8 cellular contexts compared by ENCODE assay signal in the genomic region with DNA sequence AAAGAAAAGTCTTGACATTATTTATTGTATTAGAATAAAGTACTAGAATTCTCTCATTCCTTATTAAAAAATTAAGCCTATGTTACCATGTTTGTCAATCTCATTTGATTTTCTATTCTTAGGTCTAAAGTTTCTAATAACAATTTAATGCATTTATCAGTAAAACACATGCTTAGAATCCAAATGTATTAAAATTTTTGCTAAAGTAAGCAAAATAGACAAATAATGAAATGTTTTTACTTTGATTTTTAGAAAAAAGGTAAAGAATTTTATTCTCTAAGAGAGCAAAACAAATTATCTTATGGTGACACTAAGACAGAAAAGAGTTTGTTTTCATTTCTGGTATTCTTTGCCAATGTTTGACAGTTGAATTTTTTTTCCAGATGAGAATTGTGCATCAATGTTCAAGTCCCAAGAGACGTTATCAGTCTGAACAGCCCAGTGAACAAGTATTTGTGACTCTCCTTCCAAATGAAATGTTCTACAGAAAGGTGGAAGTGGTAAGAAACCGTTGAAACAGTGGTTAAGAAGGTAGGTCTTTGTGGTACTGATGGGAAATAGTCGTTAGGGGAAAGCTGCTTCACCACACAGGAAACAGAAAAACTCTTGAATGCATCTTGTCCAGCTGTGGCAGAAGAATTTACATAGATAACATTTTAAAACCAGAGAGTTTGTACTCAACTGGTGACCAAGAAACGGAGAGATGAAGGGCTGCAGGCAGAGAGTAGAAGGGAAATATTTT.
DNase-seq lines count a peak whose midpoint lies in the region; ATAC-seq lines count a peak whose summit lies in the region.

No MANE protein-coding gene starts in this region.

- POLR2A ChIA-PET in activated CD4-positive, alpha-beta memory T cell treated with anti-CD3 and anti-CD28 coated beads, Interleukin-2, amount 10 ng/mL, durations not matched to agents 7 days and 5 days (lab: Charles Lee): interaction anchor here (0.8 to 1.7 kb wide), 16 partner anchors 20 to 521 kb away, joined by 3 to 69 read pairs (median 4); no protein-coding TSS in a partner anchor

- no peaks in the 10 kb centered on the region for H3K27me3 ChIP-seq in CD4-positive, CD25-positive, alpha-beta regulatory T cell (ENCODE audit: control insufficient read depth, insufficient read depth, low read length)

- peak overlapping the region; percentile 13 to 49 (median 46) for H3K4me3 Mint-ChIP-seq in CD4-positive, CD25-positive, alpha-beta regulatory T cell
- peak overlapping the region; percentile 25 for H3K4me3 Mint-ChIP-seq in activated CD4-positive, alpha-beta memory T cell treated with anti-CD3 and anti-CD28 coated beads, Interleukin-2, amount 10 ng/mL, durations not matched to agents 7 days and 5 days

- peaks cover 14 to 32% (median 26%) of the 10 kb centered on the region in 4 donors for H3K4me1 Mint-ChIP-seq in CD4-positive, CD25-positive, alpha-beta regulatory T cell
- peaks cover 43% of the 10 kb centered on the region for H3K4me1 Mint-ChIP-seq in activated CD4-positive, alpha-beta memory T cell treated with anti-CD3 and anti-CD28 coated beads, Interleukin-2, amount 10 ng/mL, durations not matched to agents 7 days and 5 days

- no peaks in the 10 kb centered on the region for H3K36me3 ChIP-seq in CD4-positive, CD25-positive, alpha-beta regulatory T cell (ENCODE audit: control insufficient read depth, insufficient read depth, low read length)

- H3K9me3 Mint-ChIP-seq in CD4-positive, CD25-positive, alpha-beta regulatory T cell: no peaks in the 10 kb centered on the region
- H3K9me3 Mint-ChIP-seq in activated CD4-positive, alpha-beta memory T cell treated with anti-CD3 and anti-CD28 coated beads, Interleukin-2, amount 10 ng/mL, durations not matched to agents 7 days and 5 days: peaks cover 31% of the 10 kb centered on the region

- CTCF ChIA-PET in activated CD4-positive, alpha-beta memory T cell treated with anti-CD3 and anti-CD28 coated beads, Interleukin-2, amount 10 ng/mL, durations not matched to agents 7 days and 5 days (lab: Charles Lee): interaction anchor here (0.8 to 1.3 kb wide), 4 partner anchors 72 to 108 kb away, joined by 3 to 11 read pairs (median 4); no protein-coding TSS in a partner anchor

- no peaks in the 10 kb centered on the region for H3K36me3 Mint-ChIP-seq in CD4-positive, CD25-positive, alpha-beta regulatory T cell
- peaks cover 55% of the 10 kb centered on the region for H3K36me3 Mint-ChIP-seq in activated CD4-positive, alpha-beta memory T cell treated with anti-CD3 and anti-CD28 coated beads, Interleukin-2, amount 10 ng/mL, durations not matched to agents 7 days and 5 days (ENCODE audit: low read depth)

- H3K9me3 ChIP-seq in CD4-positive, CD25-positive, alpha-beta regulatory T cell (ENCODE audit: control insufficient read depth in 2 of 2, low read length in 2 of 2): no peaks in the 10 kb centered on the region

- no peaks in the 10 kb centered on the region for H3K27me3 Mint-ChIP-seq in CD4-positive, CD25-positive, alpha-beta regulatory T cell
- no peaks in the 10 kb centered on the region for H3K27me3 Mint-ChIP-seq in activated CD4-positive, alpha-beta memory T cell treated with anti-CD3 and anti-CD28 coated beads, Interleukin-2, amount 10 ng/mL, durations not matched to agents 7 days and 5 days

- H3K4me3 ChIP-seq in CD4-positive, CD25-positive, alpha-beta regulatory T cell (ENCODE audit: low read depth, low read length): peak overlapping the region; percentile 62

- peak; percentile 67 to 69 for ATAC-seq in CD4-positive, CD25-positive, alpha-beta regulatory T cell (ENCODE audit: low read depth in 2 of 2)
- ATAC-seq in GM19395 (IDR thresholded peaks at IDR 0.05; ENCODE audit: unreplicated experiment) (peak; percentile 100), HG03432 (IDR thresholded peaks at IDR 0.05; ENCODE audit: unreplicated experiment) (peak; percentile 99)

- H3K4me1 ChIP-seq in CD4-positive, CD25-positive, alpha-beta regulatory T cell (ENCODE audit: control insufficient read depth, insufficient read depth, low read length, poor library complexity, severe bottlenecking): peaks cover 18% of the 10 kb centered on the region

- H3K27ac Mint-ChIP-seq in CD4-positive, CD25-positive, alpha-beta regulatory T cell: peak overlapping the region in 2 of 3 donors; percentile 10 to 94
- peak overlapping the region; percentile 90 for H3K27ac Mint-ChIP-seq in activated CD4-positive, alpha-beta memory T cell treated with anti-CD3 and anti-CD28 coated beads, Interleukin-2, amount 10 ng/mL, durations not matched to agents 7 days and 5 days

- DNase-seq in CD4-positive, CD25-positive, alpha-beta regulatory T cell: peak in 2 of 3 donors; percentile 11 to 86
- peak; percentile 54 for DNase-seq in activated CD4-positive, alpha-beta memory T cell treated with anti-CD3 and anti-CD28 coated beads, Interleukin-2, amount 10 ng/mL, durations not matched to agents 7 days and 5 days
- no peak for DNase-seq in D341Med (ENCODE audit: low spot score)
- DNase-seq in activated effector memory CD4-positive, alpha-beta T cell treated with Interleukin-2 at 50 U/mL for 16 hours: no peak
- no peak for DNase-seq in AG20443 (ENCODE audit: low spot score)
- DNase-seq in activated CD4-positive, alpha-beta T cell treated with anti-CD3 and anti-CD28 coated beads for 4 hours: no peak

- H3K27ac ChIP-seq in CD4-positive, CD25-positive, alpha-beta regulatory T cell (ENCODE audit: insufficient read depth, low read length, poor library complexity, severe bottlenecking): no peak overlapping the region

Comparison
In these comparisons a context has a peak if more than half of its experiments do, and no peak if none do; other contexts are left out.
1. DNase-seq: peak in CD4-positive, CD25-positive, alpha-beta regulatory T cell (2 of 3) and activated CD4-positive, alpha-beta memory T cell treated with anti-CD3 and anti-CD28 coated beads, Interleukin-2, amount 10 ng/mL, durations not matched to agents 7 days and 5 days (single experiment); none in D341Med (single experiment), activated effector memory CD4-positive, alpha-beta T cell treated with Interleukin-2 at 50 U/mL for 16 hours (single experiment), AG20443 (single experiment) and activated CD4-positive, alpha-beta T cell treated with anti-CD3 and anti-CD28 coated beads for 4 hours (0 of 2).
2. Peak in every context shown above with its lines, with median percentiles within 50 percentile points of each other: ATAC-seq.